11 cellular contexts compared by ENCODE assay signal in the genomic region with DNA sequence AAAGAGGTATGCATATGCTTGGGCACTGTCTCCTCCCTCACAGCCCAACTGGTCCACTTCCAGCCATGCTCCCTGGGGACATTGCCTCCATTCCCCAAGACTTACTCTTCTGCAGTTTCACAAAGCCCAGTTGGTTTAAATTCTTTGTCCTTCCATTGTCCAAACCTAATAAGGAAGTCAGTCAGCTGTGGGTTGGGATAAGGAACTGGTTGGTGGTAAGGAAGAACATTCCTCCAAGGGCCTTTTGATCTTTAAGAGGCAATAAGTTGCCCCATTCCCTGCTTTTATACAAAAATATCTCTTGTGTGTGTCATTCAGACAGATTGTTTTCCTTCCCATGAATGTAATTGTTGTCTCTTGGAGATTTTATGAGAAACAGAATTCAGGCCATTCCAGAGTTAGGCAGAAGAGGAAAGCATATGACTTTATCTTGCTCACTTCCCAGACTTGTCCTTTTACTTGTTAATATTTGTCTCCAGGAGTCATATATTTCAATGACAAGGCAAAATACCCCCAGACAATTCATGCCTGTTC.
A peak's percentile ranks its signal among the peaks of the same experiment; 100 is the strongest.
DNase-seq lines count a peak whose midpoint lies in the region; ATAC-seq and TF ChIP-seq lines count a peak whose summit lies in the region.
"Had no signal": no experiment of that assay in that cellular context is flagged by ENCODE, and none has a peak within 500 bp of the region (broad histone marks: within the 10 kb centered on the region; RNA-seq: fewer than 3 reads in every experiment).

No MANE protein-coding gene starts in this region.

- H3F3A ChIP-seq in SK-N-SH (replicated peaks; ENCODE audit: insufficient read depth): peaks cover 62% of the 10 kb centered on the region

- peaks cover 66% of the 10 kb centered on the region for H3K79me2 ChIP-seq in SK-N-SH (ENCODE audit: insufficient read depth)

- no peak for TF ChIP-seq POLR2A in vagina (IDR thresholded peaks at IDR 0.05)

- peak overlapping the region; percentile 66 for H3K9ac ChIP-seq in SK-N-SH

- POLR2A ChIA-PET in SK-N-SH (lab: Yijun Ruan, JAX): no interaction called here

- peak overlapping the region; percentile 45 for H3K4me2 ChIP-seq in SK-N-SH

- TF ChIP-seq RAD21 in SK-N-SH (IDR thresholded peaks at IDR 0.05; ENCODE audit: low read length): no peak

- H3K9me3 ChIP-seq in SK-N-SH (peaks cover 16% of the 10 kb centered on the region; the same call in 1 of the 2 replicates), vagina (no peaks in the 10 kb centered on the region)

- TF ChIP-seq EP300 in SK-N-SH (IDR thresholded peaks at IDR 0.05; ENCODE audit: borderline replicate concordance in 1 of 2, low read depth in 1 of 2, low read length in 1 of 2): peak; percentile 47 to 95; a peak in 3 of 4 replicates

- H3K4me1 ChIP-seq in SK-N-SH (ENCODE audit: control insufficient read depth in 1 of 2, insufficient read depth in 2 of 2, low read depth in 1 of 2, low read length in 1 of 2) (peaks cover 9 to 32% of the 10 kb centered on the region in 2 experiments), vagina (peaks cover 13% of the 10 kb centered on the region)

- H3K27me3 ChIP-seq in SK-N-SH (ENCODE audit: insufficient read depth): no peaks in the 10 kb centered on the region
- no peaks in the 10 kb centered on the region for H3K27me3 ChIP-seq in vagina

- H3K36me3 ChIP-seq in SK-N-SH (replicated peaks in 1 of 2; ENCODE audit: control insufficient read depth in 1 of 2, insufficient read depth in 2 of 2, low read length in 1 of 2): peaks cover 0 to 6% of the 10 kb centered on the region in 2 experiments
- no peaks in the 10 kb centered on the region for H3K36me3 ChIP-seq in vagina

- no peak overlapping the region for H2AFZ ChIP-seq in SK-N-SH (ENCODE audit: low read depth)

- H4K20me1 ChIP-seq in SK-N-SH (ENCODE audit: insufficient read depth): no peaks in the 10 kb centered on the region

- no peak for ATAC-seq in GM18907 (IDR thresholded peaks at IDR 0.05; ENCODE audit: unreplicated experiment)
- ATAC-seq: activated CD4-positive, CD25-positive, alpha-beta regulatory T cell treated with anti-CD3 and anti-CD28 coated beads, Interleukin-2, amount 50 U/mL, for 24 hours had no signal

- intact Hi-C loops in vagina (cut with DNase I): no loop called here

- H3K4me3 ChIP-seq in SK-N-SH (ENCODE audit: low read depth in 2 of 2, low read length in 1 of 2) (no peak overlapping the region), vagina (no peak overlapping the region)

- TF ChIP-seq CTCF in SK-N-SH (IDR thresholded peaks at IDR 0.05): no peak
- TF ChIP-seq CTCF in vagina (IDR thresholded peaks at IDR 0.05): no peak

- CTCF ChIA-PET in SK-N-SH (lab: Yijun Ruan, JAX): no interaction called here

- no peaks in the 10 kb centered on the region for H3K9me2 ChIP-seq in SK-N-SH

- peak overlapping the region; percentile 85 to 99 for H3K27ac ChIP-seq in SK-N-SH (ENCODE audit: low read depth in 2 of 2, low read length in 1 of 2)
- H3K27ac ChIP-seq in vagina: no peak overlapping the region

- DNase-seq in EL (peak; percentile 97), SK-N-SH (no peak), fibroblast of gingiva (ENCODE audit: low read depth) (peak; percentile 100), renal cortical epithelial cell (ENCODE audit: low read depth) (peak; percentile 97), globus pallidus (ENCODE audit: low spot score) (no peak), vagina (ENCODE audit: extremely low spot score in 2 of 2) (no peak)
- DNase-seq in activated CD4-positive, alpha-beta T cell treated with anti-CD3 and anti-CD28 coated beads for 1 hour: no peak
- DNase-seq: naive B cell, NCI-H2107 had no signal

TF ChIP-seq in SK-N-SH, 30 proteins besides CTCF, POLR2A, EP300 and RAD21:
- TF ChIP-seq, protein P1, sequence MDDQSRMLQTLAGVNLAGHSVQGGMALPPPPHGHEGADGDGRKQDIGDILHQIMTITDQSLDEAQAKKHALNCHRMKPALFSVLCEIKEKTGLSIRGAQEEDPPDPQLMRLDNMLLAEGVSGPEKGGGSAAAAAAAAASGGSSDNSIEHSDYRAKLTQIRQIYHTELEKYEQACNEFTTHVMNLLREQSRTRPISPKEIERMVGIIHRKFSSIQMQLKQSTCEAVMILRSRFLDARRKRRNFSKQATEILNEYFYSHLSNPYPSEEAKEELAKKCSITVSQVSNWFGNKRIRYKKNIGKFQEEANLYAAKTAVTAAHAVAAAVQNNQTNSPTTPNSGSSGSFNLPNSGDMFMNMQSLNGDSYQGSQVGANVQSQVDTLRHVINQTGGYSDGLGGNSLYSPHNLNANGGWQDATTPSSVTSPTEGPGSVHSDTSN (IDR thresholded peaks at IDR 0.05): peak; percentile 65
- TF ChIP-seq FOSL2 (IDR thresholded peaks at IDR 0.05; ENCODE audit: borderline replicate concordance, low read depth): peak; percentile 82
- TF ChIP-seq, protein P2, sequence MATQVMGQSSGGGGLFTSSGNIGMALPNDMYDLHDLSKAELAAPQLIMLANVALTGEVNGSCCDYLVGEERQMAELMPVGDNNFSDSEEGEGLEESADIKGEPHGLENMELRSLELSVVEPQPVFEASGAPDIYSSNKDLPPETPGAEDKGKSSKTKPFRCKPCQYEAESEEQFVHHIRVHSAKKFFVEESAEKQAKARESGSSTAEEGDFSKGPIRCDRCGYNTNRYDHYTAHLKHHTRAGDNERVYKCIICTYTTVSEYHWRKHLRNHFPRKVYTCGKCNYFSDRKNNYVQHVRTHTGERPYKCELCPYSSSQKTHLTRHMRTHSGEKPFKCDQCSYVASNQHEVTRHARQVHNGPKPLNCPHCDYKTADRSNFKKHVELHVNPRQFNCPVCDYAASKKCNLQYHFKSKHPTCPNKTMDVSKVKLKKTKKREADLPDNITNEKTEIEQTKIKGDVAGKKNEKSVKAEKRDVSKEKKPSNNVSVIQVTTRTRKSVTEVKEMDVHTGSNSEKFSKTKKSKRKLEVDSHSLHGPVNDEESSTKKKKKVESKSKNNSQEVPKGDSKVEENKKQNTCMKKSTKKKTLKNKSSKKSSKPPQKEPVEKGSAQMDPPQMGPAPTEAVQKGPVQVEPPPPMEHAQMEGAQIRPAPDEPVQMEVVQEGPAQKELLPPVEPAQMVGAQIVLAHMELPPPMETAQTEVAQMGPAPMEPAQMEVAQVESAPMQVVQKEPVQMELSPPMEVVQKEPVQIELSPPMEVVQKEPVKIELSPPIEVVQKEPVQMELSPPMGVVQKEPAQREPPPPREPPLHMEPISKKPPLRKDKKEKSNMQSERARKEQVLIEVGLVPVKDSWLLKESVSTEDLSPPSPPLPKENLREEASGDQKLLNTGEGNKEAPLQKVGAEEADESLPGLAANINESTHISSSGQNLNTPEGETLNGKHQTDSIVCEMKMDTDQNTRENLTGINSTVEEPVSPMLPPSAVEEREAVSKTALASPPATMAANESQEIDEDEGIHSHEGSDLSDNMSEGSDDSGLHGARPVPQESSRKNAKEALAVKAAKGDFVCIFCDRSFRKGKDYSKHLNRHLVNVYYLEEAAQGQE (IDR thresholded peaks at IDR 0.05; ENCODE audit: low read depth, low read length): peak; percentile 41; the same call in 1 of the 2 replicates
- no peak for TF ChIP-seq RCOR1 (IDR thresholded peaks at IDR 0.05; ENCODE audit: low read length)
- TF ChIP-seq JUND (IDR thresholded peaks at IDR 0.05): peak; percentile 81
- TF ChIP-seq TEAD4 (IDR thresholded peaks at IDR 0.05; ENCODE audit: borderline replicate concordance, insufficient read depth): peak; percentile 88
- peak; percentile 41; the same call in 1 of the 2 replicates for TF ChIP-seq ELF1 (IDR thresholded peaks at IDR 0.05)
- TF ChIP-seq, protein P3, sequence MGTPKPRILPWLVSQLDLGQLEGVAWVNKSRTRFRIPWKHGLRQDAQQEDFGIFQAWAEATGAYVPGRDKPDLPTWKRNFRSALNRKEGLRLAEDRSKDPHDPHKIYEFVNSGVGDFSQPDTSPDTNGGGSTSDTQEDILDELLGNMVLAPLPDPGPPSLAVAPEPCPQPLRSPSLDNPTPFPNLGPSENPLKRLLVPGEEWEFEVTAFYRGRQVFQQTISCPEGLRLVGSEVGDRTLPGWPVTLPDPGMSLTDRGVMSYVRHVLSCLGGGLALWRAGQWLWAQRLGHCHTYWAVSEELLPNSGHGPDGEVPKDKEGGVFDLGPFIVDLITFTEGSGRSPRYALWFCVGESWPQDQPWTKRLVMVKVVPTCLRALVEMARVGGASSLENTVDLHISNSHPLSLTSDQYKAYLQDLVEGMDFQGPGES (IDR thresholded peaks at IDR 0.05; ENCODE audit: low read depth, low read length): no peak
- TF ChIP-seq RFX5 (IDR thresholded peaks at IDR 0.05; ENCODE audit: low read length): no peak
- TF ChIP-seq NFIC (IDR thresholded peaks at IDR 0.05; ENCODE audit: borderline replicate concordance): peak; percentile 23; the same call in 1 of the 2 replicates
- TF ChIP-seq RXRA (IDR thresholded peaks at IDR 0.05; ENCODE audit: borderline replicate concordance, low read depth): peak; percentile 76; the same call in 1 of the 2 replicates
- TF ChIP-seq GATA2 (CRISPR knock-in tag; IDR thresholded peaks at IDR 0.05): no peak
- peak; percentile 86 for TF ChIP-seq FOXM1 (IDR thresholded peaks at IDR 0.05; ENCODE audit: low read depth)
- TF ChIP-seq GABPA (IDR thresholded peaks at IDR 0.05; ENCODE audit: low read depth): 0 out of 2 replicates have a peak, but pooled peaks have one; percentile 16
- peak; percentile 82; the same call in 1 of the 2 replicates for TF ChIP-seq POLR2AphosphoS5 (IDR thresholded peaks at IDR 0.05; ENCODE audit: low read depth, low read length)
- TF ChIP-seq TCF12 (IDR thresholded peaks at IDR 0.05): peak; percentile 87
- no peak for TF ChIP-seq MXI1 (IDR thresholded peaks at IDR 0.05; ENCODE audit: low read depth, low read length)
- peak; percentile 40; the same call in 1 of the 2 replicates for TF ChIP-seq YY1 (IDR thresholded peaks at IDR 0.05; ENCODE audit: low read depth)
- TF ChIP-seq, protein P4, sequence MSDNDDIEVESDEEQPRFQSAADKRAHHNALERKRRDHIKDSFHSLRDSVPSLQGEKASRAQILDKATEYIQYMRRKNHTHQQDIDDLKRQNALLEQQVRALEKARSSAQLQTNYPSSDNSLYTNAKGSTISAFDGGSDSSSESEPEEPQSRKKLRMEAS (IDR thresholded peaks at IDR 0.05; ENCODE audit: low read depth): peak; percentile 53; the same call in 1 of the 2 replicates
- peak; percentile 65; the same call in 1 of the 2 replicates for TF ChIP-seq MEF2A (IDR thresholded peaks at IDR 0.05; ENCODE audit: borderline replicate concordance, low read depth)

Comparison
In these comparisons a context has a peak if more than half of its experiments do, and no peak if none do; other contexts are left out.
1. DNase-seq: peak in EL (single experiment), fibroblast of gingiva (single experiment) and renal cortical epithelial cell (single experiment); none in SK-N-SH (single experiment), globus pallidus (single experiment), vagina (0 of 2) and activated CD4-positive, alpha-beta T cell treated with anti-CD3 and anti-CD28 coated beads for 1 hour (single experiment).